Comparison of ENCODE assay signal across 15 cellular contexts in genomic region chrX:19678941-19679340, GRCh38.
A peak's percentile ranks its signal among the peaks of the same experiment; 100 is the strongest.
DNase-seq lines count a peak whose midpoint lies in the region; ATAC-seq, FAIRE-seq and TF ChIP-seq lines count a peak whose summit lies in the region.
"Had no signal": no experiment of that assay in that cellular context is flagged by ENCODE, and none has a peak within 500 bp of the region (broad histone marks: within the 10 kb centered on the region; RNA-seq: fewer than 3 reads in every experiment).

No MANE protein-coding gene starts in this region.

- H3K4me1 ChIP-seq in transverse colon (peaks cover 0 to 33% (median 0%) of the 10 kb centered on the region in 4 donors), body of pancreas (no peaks in the 10 kb centered on the region)
- H3K4me1 ChIP-seq: thyroid gland had no signal

- ATAC-seq in body of pancreas = no peak

- CTCF ChIA-PET in activated naive CD4-positive, alpha-beta T cell treated with anti-CD3 and anti-CD28 coated beads, Interleukin-2, amount 10 ng/mL, durations not matched to agents 7 days and 5 days (lab: Charles Lee) = no interaction called here

- H3K27me3 Mint-ChIP-seq in activated naive CD4-positive, alpha-beta T cell treated with anti-CD3 and anti-CD28 coated beads, Interleukin-2, amount 10 ng/mL, durations not matched to agents 7 days and 5 days = no peaks in the 10 kb centered on the region

- DNase-seq in activated naive CD4-positive, alpha-beta T cell treated with anti-CD3 and anti-CD28 coated beads, Interleukin-2, amount 10 ng/mL, durations not matched to agents 7 days and 5 days = peak; percentile 40
- no peak for DNase-seq in activated naive CD4-positive, alpha-beta T cell (lab: John Stamatoyannopoulos, UW)
- DNase-seq in M059J (ENCODE audit: low read depth) = peak; percentile 83
- peak; percentile 78 for DNase-seq in bronchial epithelial cell (ENCODE audit: low read depth)
- no peak for DNase-seq in transverse colon
- DNase-seq in body of pancreas = no peak
- DNase-seq in NCI-H187 (lab: John Stamatoyannopoulos, UW) = no peak
- DNase-seq in coronary artery (ENCODE audit: low spot score) = no peak
- DNase-seq: activated CD4-positive, alpha-beta T cell treated with anti-CD3 and anti-CD28 coated beads, Interleukin-2, amount 50 U/mL, for 1 hour; kidney glomerular epithelial cell; NCI-H2029; ovary; stimulated activated CD4-positive, alpha-beta T cell treated with anti-CD3 and anti-CD28 coated beads, Interleukin-4, amount 100 ng/mL, for 4 hours; thyroid gland had no signal

- 40 to 61% methylated on average over 1 to 4 of the region's 4 CpGs for WGBS in transverse colon (ENCODE audit: low coverage in 1 of 2), 2 donors
- WGBS in body of pancreas, 2 donors = 60 to 70% methylated on average over 4 of the region's 4 CpGs

- no peak for TF ChIP-seq POLR2A in transverse colon (IDR thresholded peaks at IDR 0.05)
- TF ChIP-seq POLR2A in body of pancreas (IDR thresholded peaks at IDR 0.05) = no peak

- in situ Hi-C loops in transverse colon (cut with MboI; ENCODE audit: low pct_ligation_motif_present in 1 of 4, low pct_unique_long_range_greater_than_20kb in 1 of 4, low sequenced_read_pairs in 3 of 4) = no loop called here

- H3K36me3 ChIP-seq in bronchial epithelial cell (ENCODE audit: control insufficient read depth, insufficient read depth, low read length) = no peaks in the 10 kb centered on the region
- H3K36me3 ChIP-seq in transverse colon = no peaks in the 10 kb centered on the region
- no peaks in the 10 kb centered on the region for H3K36me3 ChIP-seq in body of pancreas (replicated peaks in 1 of 2; ENCODE audit: insufficient read depth in 1 of 2, low read depth in 2 of 2)
- H3K36me3 ChIP-seq: cardiac muscle cell, ovary, thyroid gland had no signal

- H3K9me3 ChIP-seq in transverse colon (no peaks in the 10 kb centered on the region), body of pancreas (no peaks in the 10 kb centered on the region)
- H3K9me3 ChIP-seq: ovary, thyroid gland had no signal

- H3K27me3 ChIP-seq in bronchial epithelial cell (ENCODE audit: control insufficient read depth, insufficient read depth, low read length) = no peaks in the 10 kb centered on the region
- no peaks in the 10 kb centered on the region for H3K27me3 ChIP-seq in transverse colon
- no peaks in the 10 kb centered on the region for H3K27me3 ChIP-seq in body of pancreas
- H3K27me3 ChIP-seq: cardiac muscle cell, ovary, thyroid gland had no signal

- TF ChIP-seq CTCF in bronchial epithelial cell (IDR thresholded peaks at IDR 0.05; ENCODE audit: insufficient read depth, low read length, severe bottlenecking) = no peak
- TF ChIP-seq CTCF in transverse colon (IDR thresholded peaks at IDR 0.05) = no peak
- TF ChIP-seq CTCF in body of pancreas (IDR thresholded peaks at IDR 0.05) = no peak
- no peak for TF ChIP-seq CTCF in coronary artery (IDR thresholded peaks at IDR 0.05)

- no peak for FAIRE-seq in bronchial epithelial cell (lab: Jason Lieb, UNC)

- H3K27ac Mint-ChIP-seq in activated naive CD4-positive, alpha-beta T cell treated with anti-CD3 and anti-CD28 coated beads, Interleukin-2, amount 10 ng/mL, durations not matched to agents 7 days and 5 days = peak overlapping the region; percentile 86

- TF ChIP-seq EP300 in transverse colon (IDR thresholded peaks at IDR 0.05; ENCODE audit: low read depth) = no peak

- H3K4me3 ChIP-seq in bronchial epithelial cell (ENCODE audit: low read depth, low read length) = no peak overlapping the region
- H3K4me3 ChIP-seq in transverse colon = no peak overlapping the region
- no peak overlapping the region for H3K4me3 ChIP-seq in body of pancreas
- no peak overlapping the region for H3K4me3 ChIP-seq in coronary artery
- H3K4me3 ChIP-seq: cardiac muscle cell, ovary, thyroid gland had no signal

- H3K4me3 Mint-ChIP-seq in activated naive CD4-positive, alpha-beta T cell treated with anti-CD3 and anti-CD28 coated beads, Interleukin-2, amount 10 ng/mL, durations not matched to agents 7 days and 5 days = no peak overlapping the region

- H3K4me1 Mint-ChIP-seq in activated naive CD4-positive, alpha-beta T cell treated with anti-CD3 and anti-CD28 coated beads, Interleukin-2, amount 10 ng/mL, durations not matched to agents 7 days and 5 days = peaks cover 74% of the 10 kb centered on the region

- no peaks in the 10 kb centered on the region for H3K9me3 Mint-ChIP-seq in activated naive CD4-positive, alpha-beta T cell treated with anti-CD3 and anti-CD28 coated beads, Interleukin-2, amount 10 ng/mL, durations not matched to agents 7 days and 5 days

- H3K36me3 Mint-ChIP-seq in activated naive CD4-positive, alpha-beta T cell treated with anti-CD3 and anti-CD28 coated beads, Interleukin-2, amount 10 ng/mL, durations not matched to agents 7 days and 5 days = peaks cover 41% of the 10 kb centered on the region

- intact Hi-C loops in transverse colon (cut with DNase I; ENCODE audit: low total_unique reads) = no loop called here
- intact Hi-C loops in body of pancreas (cut with DNase I) = no loop called here

- H3K27ac ChIP-seq in transverse colon (peak overlapping the region in 3 of 4 donors; percentile 13 to 51 (median 48)), body of pancreas (no peak overlapping the region), coronary artery (no peak overlapping the region)
- H3K27ac ChIP-seq: cardiac muscle cell, ovary, thyroid gland had no signal

Comparison
In these comparisons a context has a peak if more than half of its experiments do, and no peak if none do; other contexts are left out.
1. DNase-seq: peak in activated naive CD4-positive, alpha-beta T cell treated with anti-CD3 and anti-CD28 coated beads, Interleukin-2, amount 10 ng/mL, durations not matched to agents 7 days and 5 days (single experiment), M059J (single experiment) and bronchial epithelial cell (single experiment); none in activated naive CD4-positive, alpha-beta T cell (0 of 4), transverse colon (single experiment), body of pancreas (0 of 4), NCI-H187 (0 of 2) and coronary artery (single experiment).
2. H3K27ac ChIP-seq: peak in transverse colon (3 of 4); none in body of pancreas (0 of 4) and coronary artery (0 of 2).